ENCODE assay signal across 25 cellular contexts in the genomic region with DNA sequence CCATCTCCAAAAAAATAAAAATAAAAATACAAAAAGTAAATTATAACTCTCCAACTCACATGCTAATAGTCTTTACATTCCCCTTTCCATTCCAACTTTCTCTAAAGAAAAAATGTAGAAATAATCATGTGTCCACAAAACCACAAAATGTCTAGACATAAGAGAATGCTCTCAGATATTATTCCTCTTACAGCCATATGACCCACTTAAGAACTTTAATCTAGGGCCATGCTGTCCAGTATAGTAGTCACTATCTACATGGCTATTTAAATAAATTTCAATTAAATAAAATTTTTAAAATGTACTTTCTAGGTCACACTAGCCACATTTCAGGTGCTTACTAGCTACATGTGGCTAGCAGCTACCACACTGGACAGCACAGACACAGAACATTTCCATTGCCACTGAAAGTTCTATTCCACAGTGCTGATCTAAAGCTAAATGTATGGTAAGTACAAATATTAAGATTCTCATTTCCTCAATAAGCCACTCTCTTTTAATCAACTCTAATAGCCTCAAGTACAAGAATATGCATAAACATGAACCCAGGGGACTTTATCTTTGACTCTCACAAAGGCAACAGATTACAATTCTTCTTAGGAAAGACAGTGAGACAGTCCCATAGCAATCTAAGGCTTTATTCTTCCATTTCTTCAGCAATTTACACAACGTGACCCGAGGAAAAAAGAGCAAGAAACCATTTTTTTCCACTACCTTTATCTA.
DNase-seq lines count a peak whose midpoint lies in the region; ATAC-seq, FAIRE-seq and TF ChIP-seq lines count a peak whose summit lies in the region.
"Had no signal": no experiment of that assay in that cellular context is flagged by ENCODE, and none has a peak within 500 bp of the region (broad histone marks: within the 10 kb centered on the region; RNA-seq: fewer than 3 reads in every experiment).

No MANE protein-coding gene starts in this region.

- ATAC-seq in GM12878 (no peak), GM18867 (IDR thresholded peaks at IDR 0.05; ENCODE audit: unreplicated experiment) (no peak)
- ATAC-seq: HCT116 had no signal

- RAD21 ChIA-PET in GM12878 (lab: Charles Lee; ENCODE audit: unreplicated experiment), result interaction anchor here (0.6 to 4.9 kb wide), 8 partner anchors 9 to 170 kb away, joined by 3 to 27 read pairs (median 4); no protein-coding TSS in a partner anchor

- TF ChIP-seq CTCF in A673 (conservative IDR thresholded peaks at IDR 0.05; ENCODE audit: low read depth, low read length) (no peak), GM12878 (IDR thresholded peaks at IDR 0.05 in 2 of 3, conservative IDR thresholded peaks at IDR 0.05 in 1 of 3; ENCODE audit: control insufficient read depth in 2 of 3, extremely low read depth in 1 of 3, insufficient read depth in 1 of 3, low read depth in 3 of 3, low read length in 3 of 3) (no peak), neural cell (IDR thresholded peaks at IDR 0.05; ENCODE audit: poor library complexity, severe bottlenecking) (no peak)

- H4K20me1 ChIP-seq in GM23248 (ENCODE audit: insufficient read depth) (no peaks in the 10 kb centered on the region), GM12878 (ENCODE audit: control insufficient read depth, insufficient read depth) (no peaks in the 10 kb centered on the region), neural cell (ENCODE audit: insufficient read depth) (peaks cover 4% of the 10 kb centered on the region)

- H3F3A ChIP-seq in GM23248 (ENCODE audit: insufficient read depth) (peaks cover 5% of the 10 kb centered on the region; the same call in 1 of the 2 replicates), neural cell (ENCODE audit: insufficient read depth, low read length, poor library complexity, severe bottlenecking) (peaks cover 6% of the 10 kb centered on the region)

- no peaks in the 10 kb centered on the region for H3K27me3 ChIP-seq in A673 (replicated peaks; ENCODE audit: insufficient read depth, low read depth, low read length, poor library complexity)
- no peaks in the 10 kb centered on the region for H3K27me3 ChIP-seq in GM23248 (replicated peaks; ENCODE audit: insufficient read depth)
- no peaks in the 10 kb centered on the region for H3K27me3 ChIP-seq in GM12878 (replicated peaks in 1 of 2; ENCODE audit: control insufficient read depth in 2 of 2, insufficient read depth in 2 of 2, low read length in 1 of 2)
- H3K27me3 ChIP-seq in neural cell (ENCODE audit: insufficient read depth, low read depth, low read length), result no peaks in the 10 kb centered on the region

- H3K36me3 ChIP-seq in A673 (ENCODE audit: insufficient read depth, low read length, poor library complexity, severe bottlenecking) (peaks cover 4% of the 10 kb centered on the region), GM23248 (ENCODE audit: low read depth) (no peaks in the 10 kb centered on the region), GM12878 (ENCODE audit: control insufficient read depth in 2 of 2, insufficient read depth in 2 of 2, low read length in 1 of 2) (no peaks in the 10 kb centered on the region; a peak in 1 of 4 replicates), neural cell (ENCODE audit: insufficient read depth, low read length) (no peaks in the 10 kb centered on the region)

- no peaks in the 10 kb centered on the region for H3K9me2 ChIP-seq in GM23248 (ENCODE audit: insufficient read depth)
- no peaks in the 10 kb centered on the region for H3K9me2 ChIP-seq in neural cell (ENCODE audit: insufficient read depth, low read length)

- SMC1A ChIA-PET in GM12878 (lab: Charles Lee; ENCODE audit: uncharacterized antibody, unreplicated experiment), result interaction anchor here (1.1 to 12.1 kb wide), 11 partner anchors 8 to 170 kb away, joined by 3 to 154 read pairs (median 6); no protein-coding TSS in a partner anchor

- BruUV-seq in A673 (replicated peaks; lab: Mats Ljungman, UMichigan) (no TSS peak), GM12878 (replicated peaks; lab: Mats Ljungman, UMichigan) (no TSS peak)

- CTCF ChIA-PET in A673 (lab: Charles Lee) (no interaction called here), GM12878 (lab: Yijun Ruan, JAX) (interaction anchor here (0.5 to 3.3 kb wide), 8 partner anchors 8 to 370 kb away, joined by 3 to 35 read pairs (median 4); no protein-coding TSS in a partner anchor)

- FAIRE-seq in GM12878 (lab: Jason Lieb, UNC), result no peak
- FAIRE-seq: endometrium, frontal cortex had no signal

- H3K9ac ChIP-seq in GM23248, result no peak overlapping the region
- H3K9ac ChIP-seq in GM12878 (ENCODE audit: control insufficient read depth, insufficient read depth, low read length), result no peak overlapping the region
- H3K9ac ChIP-seq in neural cell (ENCODE audit: low read length), result peak overlapping the region; percentile 8

- TF ChIP-seq EP300 in GM12878 (IDR thresholded peaks at IDR 0.05; ENCODE audit: borderline replicate concordance in 1 of 2, control insufficient read depth in 1 of 2, low read depth in 2 of 2, low read length in 2 of 2) (no peak), neural cell (conservative IDR thresholded peaks at IDR 0.05; ENCODE audit: poor library complexity, severe bottlenecking) (no peak)

- in situ Hi-C loops in GM23248 (cut with MboI) (no loop called here), GM12878 (cut with MboI) (no loop called here), G401 (cut with HindIII; ENCODE audit: low sequenced_read_pairs) (no loop called here)

- no peak overlapping the region for H2AFZ ChIP-seq in GM23248
- H2AFZ ChIP-seq in GM12878 (ENCODE audit: control insufficient read depth, low read depth, low read length), result no peak overlapping the region
- no peak overlapping the region for H2AFZ ChIP-seq in neural cell (ENCODE audit: low read depth, low read length)

- H3K27ac ChIP-seq in A673 (ENCODE audit: low read depth, low read length, poor library complexity, severe bottlenecking) (peak overlapping the region; percentile 52), GM23248 (0 out of 2 replicates have a peak overlapping the region, but pooled peaks have one; percentile 6), GM12878 (ENCODE audit: control insufficient read depth, insufficient read depth) (0 out of 2 replicates have a peak overlapping the region, but pooled peaks have one; percentile 2), neural cell (ENCODE audit: low read length) (peak overlapping the region; percentile 80)
- H3K27ac ChIP-seq: skin epidermis had no signal

- WGBS in GM23248 (ENCODE audit: low coverage in 1 of 2, low lambda C conversion rate in 2 of 2, missing lambda C conversion rate in 2 of 2), 2 experiments, result 75 to 79% methylated on average over 2 of the region's 2 CpGs
- WGBS in GM12878 (ENCODE audit: insufficient coverage, insufficient replicate concordance, low lambda C conversion rate, missing lambda C conversion rate), result 98% methylated on average over 2 of the region's 2 CpGs

- intact Hi-C loops in A673 (cut with micrococcal nuclease; ENCODE audit: unreplicated experiment), result no loop called here
- intact Hi-C loops in GM12878 (cut with micrococcal nuclease; ENCODE audit: unreplicated experiment), result no loop called here

- TF ChIP-seq POLR2A in GM12878 (IDR thresholded peaks at IDR 0.05; ENCODE audit: low read depth, low read length), result no peak

- no peaks in the 10 kb centered on the region for H3K9me3 ChIP-seq in A673 (ENCODE audit: low read depth, low read length, poor library complexity, severe bottlenecking)
- H3K9me3 ChIP-seq in GM23248 (ENCODE audit: low read depth), result no peaks in the 10 kb centered on the region
- H3K9me3 ChIP-seq in GM12878 (replicated peaks; ENCODE audit: control insufficient read depth, insufficient read depth, low read length), result no peaks in the 10 kb centered on the region
- no peaks in the 10 kb centered on the region for H3K9me3 ChIP-seq in neural cell (ENCODE audit: low read length)

- DNase-seq in A673 (ENCODE audit: low spot score) (no peak), GM23248 (no peak), GM12878 (ENCODE audit: low read depth, low spot score) (no peak), G401 (ENCODE audit: low spot score) (no peak), OCI-M2 (lab: John Stamatoyannopoulos, UW; ENCODE audit: unreplicated experiment) (no peak), retina (no peak)
- DNase-seq: activated CD4-positive, CD25-positive, alpha-beta regulatory T cell; aorta; CD4-positive, alpha-beta T cell; central memory CD4-positive, alpha-beta T cell; KBM-7; mesendoderm; NCI-H1105; NCI-H2029 treated with DMSO at 0.1 percent for 48 hours; NCI-H526 treated with DMSO at 0.1 percent for 48 hours; nucleus accumbens; SIG-M5; stimulated activated CD4-positive, alpha-beta T cell treated with anti-CD3 and anti-CD28 coated beads, Interleukin-1b, Interleukin-23, amount 100 ng/mL, for 48 hours; stimulated activated CD8-positive, alpha-beta memory T cell treated with anti-CD3 and anti-CD28 coated beads, Interleukin-4, amount 100 ng/mL, for 48 hours had no signal

- H3K79me2 ChIP-seq in GM23248 (ENCODE audit: insufficient read depth) (peaks cover 98% of the 10 kb centered on the region), GM12878 (ENCODE audit: control insufficient read depth, insufficient read depth, low read length) (peaks cover 60% of the 10 kb centered on the region), neural cell (replicated peaks; ENCODE audit: insufficient read depth, low read length) (peaks cover 75% of the 10 kb centered on the region)

- POLR2A ChIA-PET in A673 (lab: Charles Lee; ENCODE audit: low non-redundant PET) (no interaction called here), GM12878 (lab: Charles Lee) (interaction anchor here (0.7 to 2.1 kb wide), 6 partner anchors 10 to 110 kb away, joined by 3 to 6 read pairs (median 5); no protein-coding TSS in a partner anchor)

- H3K4me1 ChIP-seq in A673 (ENCODE audit: insufficient read depth, low read length, poor library complexity, severe bottlenecking) (peaks cover 97% of the 10 kb centered on the region), GM23248 (ENCODE audit: insufficient read depth) (peaks cover 33% of the 10 kb centered on the region), GM12878 (ENCODE audit: control insufficient read depth, insufficient read depth, low read length) (peaks cover 13% of the 10 kb centered on the region)

- TF ChIP-seq RAD21 in GM12878 (IDR thresholded peaks at IDR 0.05; ENCODE audit: insufficient read depth, low read depth, low read length) (no peak), neural cell (conservative IDR thresholded peaks at IDR 0.05) (no peak)

- H3K4me3 ChIP-seq in A673 (ENCODE audit: low read depth, low read length, poor library complexity, severe bottlenecking), result no peak overlapping the region
- no peak overlapping the region for H3K4me3 ChIP-seq in GM23248
- H3K4me3 ChIP-seq in GM12878, result no peak overlapping the region
- peak overlapping the region; percentile 49 for H3K4me3 ChIP-seq in neural cell (ENCODE audit: low read length)
- H3K4me3 ChIP-seq: skin epidermis had no signal

- H3K4me2 ChIP-seq in GM23248 (ENCODE audit: unreplicated experiment) (no peak overlapping the region), GM12878 (ENCODE audit: control insufficient read depth, insufficient read depth) (no peak overlapping the region), neural cell (ENCODE audit: low read length) (peak overlapping the region; percentile 27)

TF ChIP-seq in GM12878, 131 proteins besides CTCF, POLR2A, EP300 and RAD21 (continues in another document):
- no peak for TF ChIP-seq STAT1 (conservative IDR thresholded peaks at IDR 0.05)
- TF ChIP-seq MEF2B (IDR thresholded peaks at IDR 0.05; ENCODE audit: partially characterized antibody, poor library complexity, severe bottlenecking), result no peak

TF ChIP-seq in neural cell, 6 proteins besides CTCF, POLR2A, EP300 and RAD21 (continues in another document):
- TF ChIP-seq TAF1 (IDR thresholded peaks at IDR 0.05; ENCODE audit: low read depth), result no peak

Comparison
In these comparisons a context has a peak if more than half of its experiments do, and no peak if none do; other contexts are left out.
1. H3K27ac ChIP-seq: peak in every context shown above with its lines; median percentile 80 in neural cell; 52 in A673; 6 in GM23248; 2 in GM12878.